1 cellular context compared by ENCODE assay signal in genomic region chr6:113858605-113859348, GRCh38.
A peak's percentile ranks its signal among the peaks of the same experiment; 100 is the strongest.
TF ChIP-seq lines count a peak whose summit lies in the region.

No MANE protein-coding gene starts in this region.

TF ChIP-seq in HepG2, 621 proteins besides CTCF, POLR2A, EP300 and RAD21 (continued from another document and continues in another):
- TF ChIP-seq, protein P1, sequence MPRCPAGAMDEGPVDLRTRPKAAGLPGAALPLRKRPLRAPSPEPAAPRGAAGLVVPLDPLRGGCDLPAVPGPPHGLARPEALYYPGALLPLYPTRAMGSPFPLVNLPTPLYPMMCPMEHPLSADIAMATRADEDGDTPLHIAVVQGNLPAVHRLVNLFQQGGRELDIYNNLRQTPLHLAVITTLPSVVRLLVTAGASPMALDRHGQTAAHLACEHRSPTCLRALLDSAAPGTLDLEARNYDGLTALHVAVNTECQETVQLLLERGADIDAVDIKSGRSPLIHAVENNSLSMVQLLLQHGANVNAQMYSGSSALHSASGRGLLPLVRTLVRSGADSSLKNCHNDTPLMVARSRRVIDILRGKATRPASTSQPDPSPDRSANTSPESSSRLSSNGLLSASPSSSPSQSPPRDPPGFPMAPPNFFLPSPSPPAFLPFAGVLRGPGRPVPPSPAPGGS (CRISPR knock-in tag; IDR thresholded peaks at IDR 0.05): peak; percentile 59; the same call in 1 of the 2 replicates
- TF ChIP-seq SIN3A (IDR thresholded peaks at IDR 0.05; ENCODE audit: borderline replicate concordance, low read depth, low read length) (peak; percentile 70; the same call in 1 of the 2 replicates), SP4 (CRISPR knock-in tag; IDR thresholded peaks at IDR 0.05) (peak; percentile 88), ZNF879 (CRISPR knock-in tag; IDR thresholded peaks at IDR 0.05) (peak; percentile 83), TBX3 (IDR thresholded peaks at IDR 0.05; ENCODE audit: borderline replicate concordance) (no peak), SMYD3 (CRISPR knock-in tag; IDR thresholded peaks at IDR 0.05) (peak; percentile 17; the same call in 1 of the 2 replicates), ZNF761 (CRISPR knock-in tag; conservative IDR thresholded peaks at IDR 0.05) (0 out of 2 replicates have a peak, but pooled peaks have one; percentile 23), NCOA2 (CRISPR knock-in tag; IDR thresholded peaks at IDR 0.05) (peak; percentile 43), RORA (CRISPR knock-in tag; IDR thresholded peaks at IDR 0.05) (0 out of 2 replicates have a peak, but pooled peaks have one; percentile 76), ZNF605 (CRISPR knock-in tag; IDR thresholded peaks at IDR 0.05) (no peak), ZBTB38 (CRISPR knock-in tag; IDR thresholded peaks at IDR 0.05) (peak; percentile 25; the same call in 1 of the 2 replicates), BCL6 (CRISPR knock-in tag; IDR thresholded peaks at IDR 0.05) (peak; percentile 86), FOXA1 (IDR thresholded peaks at IDR 0.05) (no peak), FOXA1 (CRISPR knock-in tag; IDR thresholded peaks at IDR 0.05) (peak; percentile 71), ATF4 (CRISPR knock-in tag; IDR thresholded peaks at IDR 0.05) (0 out of 4 replicates have a peak, but pooled peaks of 1 of the 2 experiments have one; percentile 53), KLF16 (CRISPR knock-in tag; IDR thresholded peaks at IDR 0.05) (peak in 1 of 2 experiments; percentile 74; a peak in 2 of 4 replicates), DMAP1 (CRISPR knock-in tag; IDR thresholded peaks at IDR 0.05) (0 out of 2 replicates have a peak, but pooled peaks have one; percentile 22), RAD51 (IDR thresholded peaks at IDR 0.05; ENCODE audit: borderline replicate concordance) (no peak), ZFYVE20 (CRISPR knock-in tag; IDR thresholded peaks at IDR 0.05; ENCODE audit: borderline replicate concordance, low read depth) (no peak), PHF8 (CRISPR knock-in tag; IDR thresholded peaks at IDR 0.05) (peak; percentile 61), TMF1 (CRISPR knock-in tag; IDR thresholded peaks at IDR 0.05; ENCODE audit: low read depth) (0 out of 2 replicates have a peak, but pooled peaks have one; percentile 59), ZNF652 (CRISPR knock-in tag; IDR thresholded peaks at IDR 0.05; ENCODE audit: borderline replicate concordance, low read depth) (no peak), ZNF253 (CRISPR knock-in tag; IDR thresholded peaks at IDR 0.05; ENCODE audit: borderline replicate concordance) (0 out of 2 replicates have a peak, but pooled peaks have one; percentile 24), TOPORS (CRISPR knock-in tag; IDR thresholded peaks at IDR 0.05) (peak; percentile 88; the same call in 1 of the 2 replicates), SMC3 (IDR thresholded peaks at IDR 0.05; ENCODE audit: low read length) (no peak; the same call in 1 of the 2 replicates), UBTF (CRISPR knock-in tag; IDR thresholded peaks at IDR 0.05) (peak; percentile 88), ZNF446 (CRISPR knock-in tag; IDR thresholded peaks at IDR 0.05) (peak; percentile 56; the same call in 1 of the 2 replicates), ZNF576 (CRISPR knock-in tag; IDR thresholded peaks at IDR 0.05) (no peak), HDAC1 (CRISPR knock-in tag; IDR thresholded peaks at IDR 0.05) (peak; percentile 66; the same call in 1 of the 2 replicates), MAZ (IDR thresholded peaks at IDR 0.05; ENCODE audit: borderline replicate concordance, low read depth, low read length) (peak; percentile 61; the same call in 1 of the 2 replicates), MAZ (CRISPR knock-in tag; IDR thresholded peaks at IDR 0.05; ENCODE audit: low read depth) (no peak; the same call in none of the 2 replicates), FOXO1 (CRISPR knock-in tag; IDR thresholded peaks at IDR 0.05) (no peak), NRL (CRISPR knock-in tag; IDR thresholded peaks at IDR 0.05; ENCODE audit: borderline replicate concordance) (peak; percentile 61), CCDC6 (CRISPR knock-in tag; IDR thresholded peaks at IDR 0.05) (peak; percentile 73), WIZ (CRISPR knock-in tag; IDR thresholded peaks at IDR 0.05) (no peak), REPIN1 (CRISPR knock-in tag; IDR thresholded peaks at IDR 0.05; ENCODE audit: borderline replicate concordance, low read depth) (peak; percentile 83; the same call in 1 of the 2 replicates), TIGD3 (CRISPR knock-in tag; IDR thresholded peaks at IDR 0.05; ENCODE audit: borderline replicate concordance) (no peak), ZNF512B (CRISPR knock-in tag; IDR thresholded peaks at IDR 0.05; ENCODE audit: borderline replicate concordance) (peak; percentile 12; the same call in 1 of the 2 replicates)
- TF ChIP-seq, protein P2, sequence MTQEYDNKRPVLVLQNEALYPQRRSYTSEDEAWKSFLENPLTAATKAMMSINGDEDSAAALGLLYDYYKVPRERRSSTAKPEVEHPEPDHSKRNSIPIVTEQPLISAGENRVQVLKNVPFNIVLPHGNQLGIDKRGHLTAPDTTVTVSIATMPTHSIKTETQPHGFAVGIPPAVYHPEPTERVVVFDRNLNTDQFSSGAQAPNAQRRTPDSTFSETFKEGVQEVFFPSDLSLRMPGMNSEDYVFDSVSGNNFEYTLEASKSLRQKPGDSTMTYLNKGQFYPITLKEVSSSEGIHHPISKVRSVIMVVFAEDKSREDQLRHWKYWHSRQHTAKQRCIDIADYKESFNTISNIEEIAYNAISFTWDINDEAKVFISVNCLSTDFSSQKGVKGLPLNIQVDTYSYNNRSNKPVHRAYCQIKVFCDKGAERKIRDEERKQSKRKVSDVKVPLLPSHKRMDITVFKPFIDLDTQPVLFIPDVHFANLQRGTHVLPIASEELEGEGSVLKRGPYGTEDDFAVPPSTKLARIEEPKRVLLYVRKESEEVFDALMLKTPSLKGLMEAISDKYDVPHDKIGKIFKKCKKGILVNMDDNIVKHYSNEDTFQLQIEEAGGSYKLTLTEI (CRISPR knock-in tag; conservative IDR thresholded peaks at IDR 0.05): no peak
- TF ChIP-seq, protein P3, sequence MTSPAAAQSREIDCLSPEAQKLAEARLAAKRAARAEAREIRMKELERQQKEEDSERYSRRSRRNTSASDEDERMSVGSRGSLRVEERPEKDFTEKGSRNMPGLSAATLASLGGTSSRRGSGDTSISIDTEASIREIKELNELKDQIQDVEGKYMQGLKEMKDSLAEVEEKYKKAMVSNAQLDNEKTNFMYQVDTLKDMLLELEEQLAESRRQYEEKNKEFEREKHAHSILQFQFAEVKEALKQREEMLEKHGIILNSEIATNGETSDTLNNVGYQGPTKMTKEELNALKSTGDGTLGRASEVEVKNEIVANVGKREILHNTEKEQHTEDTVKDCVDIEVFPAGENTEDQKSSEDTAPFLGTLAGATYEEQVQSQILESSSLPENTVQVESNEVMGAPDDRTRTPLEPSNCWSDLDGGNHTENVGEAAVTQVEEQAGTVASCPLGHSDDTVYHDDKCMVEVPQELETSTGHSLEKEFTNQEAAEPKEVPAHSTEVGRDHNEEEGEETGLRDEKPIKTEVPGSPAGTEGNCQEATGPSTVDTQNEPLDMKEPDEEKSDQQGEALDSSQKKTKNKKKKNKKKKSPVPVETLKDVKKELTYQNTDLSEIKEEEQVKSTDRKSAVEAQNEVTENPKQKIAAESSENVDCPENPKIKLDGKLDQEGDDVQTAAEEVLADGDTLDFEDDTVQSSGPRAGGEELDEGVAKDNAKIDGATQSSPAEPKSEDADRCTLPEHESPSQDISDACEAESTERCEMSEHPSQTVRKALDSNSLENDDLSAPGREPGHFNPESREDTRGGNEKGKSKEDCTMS (CRISPR knock-in tag; conservative IDR thresholded peaks at IDR 0.05): no peak
- TF ChIP-seq, protein P4, sequence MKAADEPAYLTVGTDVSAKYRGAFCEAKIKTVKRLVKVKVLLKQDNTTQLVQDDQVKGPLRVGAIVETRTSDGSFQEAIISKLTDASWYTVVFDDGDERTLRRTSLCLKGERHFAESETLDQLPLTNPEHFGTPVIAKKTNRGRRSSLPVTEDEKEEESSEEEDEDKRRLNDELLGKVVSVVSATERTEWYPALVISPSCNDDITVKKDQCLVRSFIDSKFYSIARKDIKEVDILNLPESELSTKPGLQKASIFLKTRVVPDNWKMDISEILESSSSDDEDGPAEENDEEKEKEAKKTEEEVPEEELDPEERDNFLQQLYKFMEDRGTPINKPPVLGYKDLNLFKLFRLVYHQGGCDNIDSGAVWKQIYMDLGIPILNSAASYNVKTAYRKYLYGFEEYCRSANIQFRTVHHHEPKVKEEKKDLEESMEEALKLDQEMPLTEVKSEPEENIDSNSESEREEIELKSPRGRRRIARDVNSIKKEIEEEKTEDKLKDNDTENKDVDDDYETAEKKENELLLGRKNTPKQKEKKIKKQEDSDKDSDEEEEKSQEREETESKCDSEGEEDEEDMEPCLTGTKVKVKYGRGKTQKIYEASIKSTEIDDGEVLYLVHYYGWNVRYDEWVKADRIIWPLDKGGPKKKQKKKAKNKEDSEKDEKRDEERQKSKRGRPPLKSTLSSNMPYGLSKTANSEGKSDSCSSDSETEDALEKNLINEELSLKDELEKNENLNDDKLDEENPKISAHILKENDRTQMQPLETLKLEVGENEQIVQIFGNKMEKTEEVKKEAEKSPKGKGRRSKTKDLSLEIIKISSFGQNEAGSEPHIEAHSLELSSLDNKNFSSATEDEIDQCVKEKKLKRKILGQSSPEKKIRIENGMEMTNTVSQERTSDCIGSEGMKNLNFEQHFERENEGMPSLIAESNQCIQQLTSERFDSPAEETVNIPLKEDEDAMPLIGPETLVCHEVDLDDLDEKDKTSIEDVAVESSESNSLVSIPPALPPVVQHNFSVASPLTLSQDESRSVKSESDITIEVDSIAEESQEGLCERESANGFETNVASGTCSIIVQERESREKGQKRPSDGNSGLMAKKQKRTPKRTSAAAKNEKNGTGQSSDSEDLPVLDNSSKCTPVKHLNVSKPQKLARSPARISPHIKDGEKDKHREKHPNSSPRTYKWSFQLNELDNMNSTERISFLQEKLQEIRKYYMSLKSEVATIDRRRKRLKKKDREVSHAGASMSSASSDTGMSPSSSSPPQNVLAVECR (CRISPR knock-in tag; IDR thresholded peaks at IDR 0.05; ENCODE audit: borderline replicate concordance): peak; percentile 79; the same call in 1 of the 2 replicates
- TF ChIP-seq, protein P5, sequence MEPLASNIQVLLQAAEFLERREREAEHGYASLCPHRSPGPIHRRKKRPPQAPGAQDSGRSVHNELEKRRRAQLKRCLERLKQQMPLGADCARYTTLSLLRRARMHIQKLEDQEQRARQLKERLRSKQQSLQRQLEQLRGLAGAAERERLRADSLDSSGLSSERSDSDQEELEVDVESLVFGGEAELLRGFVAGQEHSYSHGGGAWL (CRISPR knock-in tag; IDR thresholded peaks at IDR 0.05): peak; percentile 2; the same call in 1 of the 2 replicates
- TF ChIP-seq, protein P6, sequence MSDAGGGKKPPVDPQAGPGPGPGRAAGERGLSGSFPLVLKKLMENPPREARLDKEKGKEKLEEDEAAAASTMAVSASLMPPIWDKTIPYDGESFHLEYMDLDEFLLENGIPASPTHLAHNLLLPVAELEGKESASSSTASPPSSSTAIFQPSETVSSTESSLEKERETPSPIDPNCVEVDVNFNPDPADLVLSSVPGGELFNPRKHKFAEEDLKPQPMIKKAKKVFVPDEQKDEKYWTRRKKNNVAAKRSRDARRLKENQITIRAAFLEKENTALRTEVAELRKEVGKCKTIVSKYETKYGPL (CRISPR knock-in tag; IDR thresholded peaks at IDR 0.05): 0 out of 2 replicates have a peak, but pooled peaks have one; percentile 31
